22 cellular contexts compared by ENCODE assay signal in genomic region chr9:124570942-124571666, GRCh38.
"Had no signal": no experiment of that assay in that cellular context is flagged by ENCODE, and none has a peak within 500 bp of the region (broad histone marks: within the 10 kb centered on the region; RNA-seq: fewer than 3 reads in every experiment).

No MANE protein-coding gene starts in this region.

- H3K4me3 ChIP-seq: esophagus muscularis mucosa, heart right ventricle, left ventricle myocardium inferior, lung, tibial nerve had no signal

- H3K27me3 ChIP-seq: esophagus muscularis mucosa, foreskin keratinocyte, heart right ventricle, tibial nerve had no signal

- ATAC-seq: activated CD8-positive, alpha-beta T cell treated with anti-CD3 and anti-CD28 coated beads for 36 hours; activated T-cell treated with anti-CD3 and anti-CD28 coated beads, Interleukin-2, amount 50 U/mL, for 4 hours; activated T-helper 17 cell treated with anti-CD3 and anti-CD28 coated beads, Interleukin-2, amount 50 U/mL, for 72 hours; foreskin keratinocyte; right cardiac atrium had no signal

- H3K4me1 ChIP-seq: tibial nerve had no signal

- H3K4me1 Mint-ChIP-seq: activated T-helper 17 cell treated with anti-CD3 and anti-CD28 coated beads, Interleukin-2, amount 50 U/mL, for 72 hours had no signal

- DNase-seq: activated B cell treated with CpG ODN at 0.5 μM for 24 hours; activated CD4-positive, alpha-beta T cell treated with anti-CD3 and anti-CD28 coated beads, Interleukin-2, amount 50 U/mL, for 1 hour; activated CD8-positive, alpha-beta T cell treated with anti-CD3 and anti-CD28 coated beads for 36 hours; activated gamma-delta T cell treated with Interleukin-2 at 50 U/mL for 16 hours; activated naive CD4-positive, alpha-beta T cell treated with anti-CD3 and anti-CD28 coated beads, Interleukin-2, amount 50 U/mL, for 16 hours; activated T-cell treated with anti-CD3 and anti-CD28 coated beads, Interleukin-2, amount 50 U/mL, for 4 hours; amniotic stem cell; central memory CD4-positive, alpha-beta T cell; endodermal cell; foreskin keratinocyte; heart right ventricle; left ventricle myocardium inferior; naive B cell; nucleus accumbens; right cardiac atrium; stimulated activated naive CD4-positive, alpha-beta T cell treated with Interleukin-2 at 50 U/mL for 16 hours; T-helper 2 cell had no signal

- H3K27me3 Mint-ChIP-seq: activated B cell treated with CpG ODN at 0.5 μM for 24 hours; dendritic cell treated with granulocyte-macrophage colony-stimulating factor and Interleukin-4, amounts not matched to agents 40 ng/mL and 50 ng/mL, for 4 days had no signal

- H3K9me3 ChIP-seq: esophagus muscularis mucosa, heart right ventricle, left ventricle myocardium inferior, tibial nerve had no signal

- H3K27ac ChIP-seq: esophagus muscularis mucosa, foreskin keratinocyte, heart right ventricle, left ventricle myocardium inferior, tibial nerve had no signal

- H3K36me3 Mint-ChIP-seq: naive B cell had no signal

- H3K36me3 ChIP-seq: esophagus muscularis mucosa, heart right ventricle, left ventricle myocardium inferior, tibial nerve had no signal

- H3K9me3 Mint-ChIP-seq: activated B cell treated with CpG ODN at 0.5 μM for 24 hours; activated CD8-positive, alpha-beta T cell treated with anti-CD3 and anti-CD28 coated beads for 36 hours; activated T-cell treated with anti-CD3 and anti-CD28 coated beads, Interleukin-2, amount 50 U/mL, for 4 hours; activated T-helper 17 cell treated with anti-CD3 and anti-CD28 coated beads, Interleukin-2, amount 50 U/mL, for 72 hours; dendritic cell treated with granulocyte-macrophage colony-stimulating factor and Interleukin-4, amounts not matched to agents 40 ng/mL and 50 ng/mL, for 4 days; endodermal cell; naive B cell had no signal

- H3K4me3 Mint-ChIP-seq: activated B cell treated with CpG ODN at 0.5 μM for 24 hours; activated CD8-positive, alpha-beta T cell treated with anti-CD3 and anti-CD28 coated beads for 36 hours; activated T-cell treated with anti-CD3 and anti-CD28 coated beads, Interleukin-2, amount 50 U/mL, for 4 hours; activated T-helper 17 cell treated with anti-CD3 and anti-CD28 coated beads, Interleukin-2, amount 50 U/mL, for 72 hours; dendritic cell treated with granulocyte-macrophage colony-stimulating factor and Interleukin-4, amounts not matched to agents 40 ng/mL and 50 ng/mL, for 4 days; endodermal cell; naive B cell had no signal

- H3K27ac Mint-ChIP-seq: activated B cell treated with CpG ODN at 0.5 μM for 24 hours; activated CD8-positive, alpha-beta T cell treated with anti-CD3 and anti-CD28 coated beads for 36 hours; activated T-helper 17 cell treated with anti-CD3 and anti-CD28 coated beads, Interleukin-2, amount 50 U/mL, for 72 hours; dendritic cell treated with granulocyte-macrophage colony-stimulating factor and Interleukin-4, amounts not matched to agents 40 ng/mL and 50 ng/mL, for 4 days; naive B cell had no signal
